18 cellular contexts compared by ENCODE assay signal in the genomic region with DNA sequence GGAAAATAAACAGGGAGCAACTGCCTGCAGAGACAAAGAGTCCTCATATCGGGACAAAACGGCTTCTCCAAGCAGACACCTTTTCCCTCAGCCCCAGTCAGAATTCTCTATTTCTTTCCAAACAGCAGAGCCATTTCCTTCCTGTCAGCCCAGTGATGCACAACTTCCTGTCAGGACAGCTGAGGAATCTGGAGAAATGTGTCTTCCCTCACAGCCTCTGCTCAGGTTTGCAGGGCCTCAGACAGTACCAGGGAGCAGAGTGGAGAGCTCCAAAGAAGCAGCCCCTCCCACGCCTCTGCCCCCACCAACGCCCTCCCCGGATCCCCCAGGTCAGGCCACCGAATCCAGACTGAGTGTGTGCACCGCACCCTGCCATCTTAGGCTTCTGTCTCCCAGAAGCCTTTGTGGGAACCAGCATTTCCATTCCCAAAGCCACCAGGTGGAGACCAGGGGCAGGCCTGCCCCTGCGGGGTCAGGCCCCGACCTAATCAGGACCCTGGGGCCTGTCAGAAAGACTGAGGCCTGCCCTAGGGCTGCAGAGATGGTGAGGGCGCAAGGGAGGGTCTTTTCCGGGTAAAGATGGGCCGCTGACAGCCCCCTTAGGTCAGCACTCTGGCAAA. TPM values are rescaled to one million over a fixed set of nuclear protein-coding genes. Genes with fewer than 3 reads are reported as not detected.
DNase-seq lines count a peak whose midpoint lies in the region; ATAC-seq, FAIRE-seq and TF ChIP-seq lines count a peak whose summit lies in the region.
"Had no signal": no experiment of that assay in that cellular context is flagged by ENCODE, and none has a peak within 500 bp of the region (broad histone marks: within the 10 kb centered on the region; RNA-seq: fewer than 3 reads in every experiment).

No MANE protein-coding gene starts in this region.

- 62 to 66% (median 66%) methylated on average over 12 of the region's 12 CpGs for WGBS in psoas muscle, 3 donors

- no peaks in the 10 kb centered on the region for H3K36me3 Mint-ChIP-seq in glutamatergic neuron (ENCODE audit: unreplicated experiment)
- H3K36me3 Mint-ChIP-seq: CD8-positive, alpha-beta T cell; natural killer cell; stimulated activated effector memory CD8-positive, alpha-beta T cell treated with anti-CD3 and anti-CD28 coated beads, Interleukin-12 subunit alpha, Interleukin-12 subunit beta, amount 100 ng/mL, for 72 hours had no signal

- H3K4me1 Mint-ChIP-seq in glutamatergic neuron (ENCODE audit: low read depth, unreplicated experiment) = peaks cover 71% of the 10 kb centered on the region
- H3K4me1 Mint-ChIP-seq: natural killer cell; stimulated activated effector memory CD8-positive, alpha-beta T cell treated with anti-CD3 and anti-CD28 coated beads, Interleukin-12 subunit alpha, Interleukin-12 subunit beta, amount 100 ng/mL, for 72 hours had no signal

- TF ChIP-seq CTCF in glutamatergic neuron (IDR thresholded peaks at IDR 0.05; ENCODE audit: partially characterized antibody, unreplicated experiment) (no peak), psoas muscle (IDR thresholded peaks at IDR 0.05) (no peak)

- H3K4me3 Mint-ChIP-seq in glutamatergic neuron (ENCODE audit: unreplicated experiment) = peak overlapping the region; percentile 67
- H3K4me3 Mint-ChIP-seq: activated B cell treated with CpG ODN at 0.5 μM for 24 hours; CD8-positive, alpha-beta T cell; natural killer cell; stimulated activated effector memory CD8-positive, alpha-beta T cell treated with anti-CD3 and anti-CD28 coated beads, Interleukin-12 subunit alpha, Interleukin-12 subunit beta, amount 100 ng/mL, for 72 hours had no signal

- H3K36me3 ChIP-seq in SJCRH30 (no peaks in the 10 kb centered on the region), psoas muscle (ENCODE audit: insufficient read depth in 1 of 2, low read depth in 1 of 2) (no peaks in the 10 kb centered on the region)
- H3K36me3 ChIP-seq: breast epithelium had no signal

- peak; percentile 9 for FAIRE-seq in GM12891 (lab: Jason Lieb, UNC)

- H3K4me3 ChIP-seq in SJCRH30 (no peak overlapping the region), psoas muscle (peak overlapping the region; percentile 16)
- H3K4me3 ChIP-seq: breast epithelium had no signal

- peaks cover 25% of the 10 kb centered on the region for H3K9me3 Mint-ChIP-seq in glutamatergic neuron (ENCODE audit: unreplicated experiment)
- H3K9me3 Mint-ChIP-seq: activated B cell treated with CpG ODN at 0.5 μM for 24 hours; CD8-positive, alpha-beta T cell; natural killer cell; stimulated activated effector memory CD8-positive, alpha-beta T cell treated with anti-CD3 and anti-CD28 coated beads, Interleukin-12 subunit alpha, Interleukin-12 subunit beta, amount 100 ng/mL, for 72 hours had no signal

- DNase-seq in GM12891 (ENCODE audit: insufficient read length, low spot score) = no peak
- peak; percentile 59 to 70 for DNase-seq in SJCRH30
- DNase-seq in glutamatergic neuron = no peak
- no peak for DNase-seq in psoas muscle
- DNase-seq in caudate nucleus (lab: John Stamatoyannopoulos, UW) = no peak
- DNase-seq: activated B cell treated with CpG ODN at 0.5 μM for 24 hours; activated T-cell treated with anti-CD3 and anti-CD28 coated beads, Interleukin-2, amount 50 U/mL, for 48 hours; CD8-positive, alpha-beta T cell; natural killer cell; NCI-H1048; NCI-H526; SHP77 had no signal

- H3K27me3 ChIP-seq in SJCRH30 = no peaks in the 10 kb centered on the region
- no peaks in the 10 kb centered on the region for H3K27me3 ChIP-seq in psoas muscle (ENCODE audit: insufficient read depth in 3 of 3, low read length in 2 of 3)
- H3K27me3 ChIP-seq: breast epithelium had no signal

- intact Hi-C loops in psoas muscle (cut with DNase I) = no loop called here

- peak overlapping the region; percentile 95 for H3K27ac Mint-ChIP-seq in glutamatergic neuron (ENCODE audit: unreplicated experiment)
- H3K27ac Mint-ChIP-seq: activated B cell treated with CpG ODN at 0.5 μM for 24 hours; CD8-positive, alpha-beta T cell; natural killer cell; stimulated activated effector memory CD8-positive, alpha-beta T cell treated with anti-CD3 and anti-CD28 coated beads, Interleukin-12 subunit alpha, Interleukin-12 subunit beta, amount 100 ng/mL, for 72 hours had no signal

- ATAC-seq in psoas muscle = peak in 1 of 4 donors; percentile 26
- no peak for ATAC-seq in HG03095 (IDR thresholded peaks at IDR 0.05; ENCODE audit: unreplicated experiment)
- ATAC-seq in GM18909 (IDR thresholded peaks at IDR 0.05; ENCODE audit: poor library complexity, unreplicated experiment) = no peak
- no peak for ATAC-seq in HG02938 (IDR thresholded peaks at IDR 0.05; ENCODE audit: unreplicated experiment)
- ATAC-seq: CD8-positive, alpha-beta T cell; natural killer cell; stimulated activated effector memory CD8-positive, alpha-beta T cell treated with anti-CD3 and anti-CD28 coated beads, Interleukin-12 subunit alpha, Interleukin-12 subunit beta, amount 100 ng/mL, for 72 hours had no signal

- H3K27me3 Mint-ChIP-seq in glutamatergic neuron (ENCODE audit: unreplicated experiment) = peaks cover 29% of the 10 kb centered on the region

- H3K27ac ChIP-seq in SJCRH30 (peak overlapping the region; percentile 75), psoas muscle (peak overlapping the region; percentile 80), caudate nucleus (ENCODE audit: low read depth, low read length) (no peak overlapping the region)
- H3K27ac ChIP-seq: breast epithelium, HL-60 had no signal

- no peak for TF ChIP-seq POLR2A in GM12891 (IDR thresholded peaks at IDR 0.05; ENCODE audit: low read depth, low read length)

- H3K9me3 ChIP-seq in SJCRH30 (replicated peaks) (no peaks in the 10 kb centered on the region), psoas muscle (no peaks in the 10 kb centered on the region)
- H3K9me3 ChIP-seq: breast epithelium had no signal

- peaks cover 65% of the 10 kb centered on the region for H3K4me1 ChIP-seq in SJCRH30
- peaks cover 73% of the 10 kb centered on the region for H3K4me1 ChIP-seq in psoas muscle
- H3K4me1 ChIP-seq: breast epithelium had no signal

TF ChIP-seq in GM12891, 5 proteins besides CTCF, POLR2A, EP300 and RAD21:
- no peak for TF ChIP-seq PAX5 (IDR thresholded peaks at IDR 0.05; ENCODE audit: insufficient read depth, low read length, severe bottlenecking)
- TF ChIP-seq POLR2AphosphoS5 (IDR thresholded peaks at IDR 0.05; ENCODE audit: low read depth, low read length) = no peak
- TF ChIP-seq TAF1 (IDR thresholded peaks at IDR 0.05; ENCODE audit: low read depth, low read length) = no peak
- TF ChIP-seq SPI1 (IDR thresholded peaks at IDR 0.05; ENCODE audit: low read depth, low read length) = no peak
- no peak for TF ChIP-seq POU2F2 (IDR thresholded peaks at IDR 0.05; ENCODE audit: low read depth, low read length)

RNA-seq across cellular contexts. Expression of gene KCNN3, which starts 29.4 kb away (rescaled TPM):
- 8.7 TPM for polyA plus RNA-seq in GM12891 (2012; ENCODE audit: low read depth, missing spikeins)
- 27.7 and 29.3 TPM in 2 replicates for total RNA-seq in SJCRH30 (2014; rRNA removed; shearing (Covaris generic))
- total RNA-seq in glutamatergic neuron (ENCODE audit: unreplicated experiment) (3.8 TPM), psoas muscle (10 to 100 TPM; 11.8 to 60.9 (median 17.4) TPM)
- 1 to 10 TPM; 2.5 to 7.5 (median 3.7) TPM for polyA plus RNA-seq in psoas muscle

Comparison
In these comparisons a context has a peak if more than half of its experiments do, and no peak if none do; other contexts are left out.
1. DNase-seq: peak in SJCRH30 (2 of 2); none in GM12891 (single experiment), glutamatergic neuron (single experiment), psoas muscle (0 of 2) and caudate nucleus (0 of 61).